17 cellular contexts compared by ENCODE assay signal in genomic region chr2:135825131-135825854, GRCh38. TPM values are rescaled to one million over a fixed set of nuclear protein-coding genes. Genes with fewer than 3 reads are reported as not detected.
DNase-seq lines count a peak whose midpoint lies in the region; ATAC-seq, FAIRE-seq and TF ChIP-seq lines count a peak whose summit lies in the region.
"Had no signal": no experiment of that assay in that cellular context is flagged by ENCODE, and none has a peak within 500 bp of the region (broad histone marks: within the 10 kb centered on the region; RNA-seq: fewer than 3 reads in every experiment).

No MANE protein-coding gene starts in this region.

- in situ Hi-C loops in K562 (cut with MboI): no loop called here
- in situ Hi-C loops in mammary epithelial cell (cut with MboI; ENCODE audit: low sequenced_read_pairs in 2 of 2): no loop called here

- H3K18ac ChIP-seq in neuronal stem cell (ENCODE audit: low read length): peak overlapping the region; percentile 44

- no peak for TF ChIP-seq EP300 in K562 (IDR thresholded peaks at IDR 0.05; ENCODE audit: low read length)

- no peak overlapping the region for H4K8ac ChIP-seq in neuronal stem cell (ENCODE audit: low read depth, low read length)

- POLR2A ChIA-PET in K562 (lab: Yijun Ruan, JAX): interaction anchor here (0.5 to 1.5 kb wide), 5 partner anchors 9 to 222 kb away, joined by 3 to 6 read pairs (median 3); no protein-coding TSS in a partner anchor

- H3K4me1 ChIP-seq in DND-41 (ENCODE audit: insufficient read depth, low read length) (peaks cover 74% of the 10 kb centered on the region), Loucy (ENCODE audit: insufficient read depth, low read length, poor library complexity, severe bottlenecking) (peaks cover 27% of the 10 kb centered on the region), K562 (replicated peaks in 1 of 2; ENCODE audit: control insufficient read depth in 2 of 2, insufficient read depth in 2 of 2, low read length in 2 of 2) (peaks cover 0 to 5% of the 10 kb centered on the region in 2 experiments; a peak in 2 of 5 replicates), neuronal stem cell (ENCODE audit: control insufficient read depth in 2 of 2, insufficient read depth in 1 of 2, low read depth in 1 of 2, low read length in 2 of 2) (peaks cover 3% of the 10 kb centered on the region in 2 donors), mammary epithelial cell (ENCODE audit: insufficient read depth, low read length) (no peaks in the 10 kb centered on the region)
- H3K4me1 ChIP-seq: tibial artery had no signal

- no peak overlapping the region for H4K91ac ChIP-seq in neuronal stem cell (ENCODE audit: low read depth, low read length, poor library complexity)

- H2BK15ac ChIP-seq in neuronal stem cell (ENCODE audit: low read length): peak overlapping the region; percentile 39

- H3F3A ChIP-seq in Loucy (ENCODE audit: low read depth): 0 out of 2 replicates have a peak, but pooled peaks cover 4% of the 10 kb centered on the region

- H4K20me1 ChIP-seq in DND-41 (ENCODE audit: insufficient read depth, low read length) (no peaks in the 10 kb centered on the region), Loucy (ENCODE audit: insufficient read depth, low read length, poor library complexity, severe bottlenecking) (no peaks in the 10 kb centered on the region), K562 (replicated peaks; ENCODE audit: control insufficient read depth, insufficient read depth, low read length) (no peaks in the 10 kb centered on the region), mammary epithelial cell (ENCODE audit: insufficient read depth, low read length) (no peaks in the 10 kb centered on the region)

- no peak overlapping the region for H3K4ac ChIP-seq in neuronal stem cell (ENCODE audit: low read length)

- H3K9me2 ChIP-seq in Loucy (replicated peaks; ENCODE audit: low read depth, low read length): no peaks in the 10 kb centered on the region

- no peak for TF ChIP-seq RAD21 in K562 (CRISPR knock-in tag; conservative IDR thresholded peaks at IDR 0.05 in 1 of 2, IDR thresholded peaks at IDR 0.05 in 1 of 2)

- TF ChIP-seq POLR2A in K562 (conservative IDR thresholded peaks at IDR 0.05): no peak

- no peaks in the 10 kb centered on the region for H3K9me1 ChIP-seq in K562 (ENCODE audit: control insufficient read depth, insufficient read depth, low read length)

- dilution Hi-C loops in mammary epithelial cell (cut with HindIII; ENCODE audit: low sequenced_read_pairs): no loop called here

- H3K27me3 ChIP-seq in DND-41 (ENCODE audit: insufficient read depth, low read length, poor library complexity): no peaks in the 10 kb centered on the region
- no peaks in the 10 kb centered on the region for H3K27me3 ChIP-seq in Loucy (ENCODE audit: insufficient read depth, low read length, poor library complexity, severe bottlenecking)
- H3K27me3 ChIP-seq in K562 (ENCODE audit: control insufficient read depth in 2 of 2, insufficient read depth in 2 of 2, low read length in 2 of 2): peaks cover 23 to 61% of the 10 kb centered on the region in 2 experiments
- H3K27me3 ChIP-seq in neuronal stem cell (ENCODE audit: control insufficient read depth in 3 of 3, insufficient read depth in 3 of 3, low read depth in 1 of 3, low read length in 3 of 3): no peaks in the 10 kb centered on the region
- H3K27me3 ChIP-seq in mammary epithelial cell (ENCODE audit: insufficient read depth, low read length): no peaks in the 10 kb centered on the region
- H3K27me3 ChIP-seq: tibial artery had no signal

- no peak overlapping the region for H3K14ac ChIP-seq in neuronal stem cell (ENCODE audit: low read length)

- TF ChIP-seq CTCF in DND-41 (IDR thresholded peaks at IDR 0.05; ENCODE audit: borderline replicate concordance, extremely low read depth, low read length, poor library complexity, severe bottlenecking): no peak
- TF ChIP-seq CTCF in Loucy (conservative IDR thresholded peaks at IDR 0.05; ENCODE audit: low read length): no peak
- no peak for TF ChIP-seq CTCF in K562 (IDR thresholded peaks at IDR 0.05 in 2 of 3, conservative IDR thresholded peaks at IDR 0.05 in 1 of 3; ENCODE audit: insufficient read depth in 2 of 3, low read depth in 1 of 3, low read length in 3 of 3)
- TF ChIP-seq CTCF in mammary epithelial cell (conservative IDR thresholded peaks at IDR 0.05 in 1 of 2, IDR thresholded peaks at IDR 0.05 in 1 of 2; ENCODE audit: extremely low read depth in 1 of 2, insufficient read depth in 1 of 2, low read depth in 1 of 2, low read length in 2 of 2): no peak

- 11% methylated on average over 16 of the region's 18 CpGs for WGBS in K562 (ENCODE audit: insufficient coverage, low coverage, missing lambda C conversion rate)
- WGBS in neuronal stem cell (ENCODE audit: extremely low coverage in 2 of 2, insufficient read length in 2 of 2, insufficient replicate concordance in 1 of 2), 2 donors: no CpG with 5 or more reads among the region's 18 CpGs
- WGBS in mammary epithelial cell (ENCODE audit: low coverage, missing lambda C conversion rate): 79% methylated on average over 14 of the region's 18 CpGs

- H3K9ac ChIP-seq in DND-41 (ENCODE audit: low read depth, low read length) (peak overlapping the region; percentile 63), Loucy (ENCODE audit: low read depth, low read length, poor library complexity, severe bottlenecking) (no peak overlapping the region), K562 (ENCODE audit: insufficient read depth in 1 of 2, low read depth in 2 of 2, low read length in 2 of 2) (peak overlapping the region in 1 of 2 experiments; percentile 29; a peak in 1 of 4 replicates), neuronal stem cell (ENCODE audit: low read depth, low read length, poor library complexity) (peak overlapping the region; percentile 26), mammary epithelial cell (ENCODE audit: insufficient read depth, low read length) (no peak overlapping the region)
- H3K9ac ChIP-seq: KMS-11 had no signal

- H3K79me2 ChIP-seq in DND-41 (ENCODE audit: insufficient read depth, low read length): peaks cover 57% of the 10 kb centered on the region
- H3K79me2 ChIP-seq in Loucy (ENCODE audit: insufficient read depth, low read length): peaks cover 13% of the 10 kb centered on the region; the same call in 1 of the 2 replicates
- no peaks in the 10 kb centered on the region for H3K79me2 ChIP-seq in K562 (ENCODE audit: control insufficient read depth, insufficient read depth, low read length)
- H3K79me2 ChIP-seq in mammary epithelial cell (ENCODE audit: insufficient read depth, low read length): no peaks in the 10 kb centered on the region

- H2AFZ ChIP-seq in DND-41 (ENCODE audit: low read depth, low read length) (peak overlapping the region; percentile 27; the same call in 1 of the 2 replicates), Loucy (ENCODE audit: low read length) (no peak overlapping the region), K562 (ENCODE audit: low read depth, low read length) (no peak overlapping the region), neuronal stem cell (ENCODE audit: low read length) (peak overlapping the region; percentile 40), mammary epithelial cell (ENCODE audit: low read depth, low read length) (no peak overlapping the region)

- peak overlapping the region; percentile 97 for H3K27ac ChIP-seq in DND-41 (ENCODE audit: low read length)
- H3K27ac ChIP-seq in K562 (ENCODE audit: extremely low read depth, low read depth, low read length): no peak overlapping the region
- H3K27ac ChIP-seq in neuronal stem cell (replicated peaks; ENCODE audit: low read length): no peak overlapping the region
- H3K27ac ChIP-seq in mammary epithelial cell (ENCODE audit: insufficient read depth, low read depth, low read length): no peak overlapping the region
- H3K27ac ChIP-seq: KMS-11, neutrophil, tibial artery had no signal

- ATAC-seq in DND-41 (ENCODE audit: insufficient read depth, low read depth) (peak; percentile 84), K562 (peak; percentile 68)

- no peak overlapping the region for H3K23ac ChIP-seq in neuronal stem cell (ENCODE audit: low read depth, low read length, poor library complexity)

- DNase-seq in DND-41 (peak; percentile 94), K562 (ENCODE audit: extremely low read depth in 1 of 4, low spot score in 3 of 4) (no peak), neuronal stem cell (ENCODE audit: low spot score) (no peak), Kasumi-1 (lab: John Stamatoyannopoulos, UW) (no peak), HTR-8/SVneo (ENCODE audit: insufficient read length, low spot score) (no peak), mammary epithelial cell (no peak)
- DNase-seq: activated CD4-positive, alpha-beta T cell treated with anti-CD3 and anti-CD28 coated beads for 4 hours; glutamatergic neuron; GOT3; NCI-H1092; stimulated activated naive CD4-positive, alpha-beta T cell treated with Interleukin-2 at 50 U/mL for 16 hours; tibial artery had no signal

- H2BK12ac ChIP-seq in neuronal stem cell (ENCODE audit: low read length): no peak overlapping the region

- CTCF ChIA-PET in K562 (lab: Yijun Ruan, JAX; ENCODE audit: low intra/inter-chr PET ratio): no interaction called here
- CTCF ChIA-PET in mammary epithelial cell (lab: Charles Lee; ENCODE audit: low non-redundant PET): no interaction called here

- no peak overlapping the region for H2AK5ac ChIP-seq in neuronal stem cell (ENCODE audit: low read depth, low read length)

- peak overlapping the region; percentile 72 for H3K4me2 ChIP-seq in DND-41 (ENCODE audit: insufficient read depth, low read length)
- peak overlapping the region; percentile 1 for H3K4me2 ChIP-seq in Loucy (ENCODE audit: low read depth, low read length, poor library complexity, severe bottlenecking)
- H3K4me2 ChIP-seq in K562 (ENCODE audit: insufficient read depth, low read length): no peak overlapping the region
- no peak overlapping the region for H3K4me2 ChIP-seq in neuronal stem cell (ENCODE audit: insufficient read depth, low read length, poor library complexity, severe bottlenecking)
- no peak overlapping the region for H3K4me2 ChIP-seq in mammary epithelial cell (ENCODE audit: insufficient read depth, low read depth, low read length)
- H3K4me2 ChIP-seq: KMS-11 had no signal

- no peak for FAIRE-seq in K562 (lab: Jason Lieb, UNC)
- no peak for FAIRE-seq in HTR-8/SVneo (lab: Jason Lieb, UNC)
- FAIRE-seq: colon, small intestine had no signal

- BruUV-seq in K562 (replicated peaks; lab: Mats Ljungman, UMichigan): no TSS peak
- no TSS peak for BruUV-seq in mammary epithelial cell (replicated peaks; lab: Mats Ljungman, UMichigan)

- no peaks in the 10 kb centered on the region for H3K79me1 ChIP-seq in neuronal stem cell (ENCODE audit: low read depth, low read length)

- peaks cover 38% of the 10 kb centered on the region for H3K36me3 ChIP-seq in DND-41 (ENCODE audit: insufficient read depth, low read length)
- H3K36me3 ChIP-seq in Loucy (ENCODE audit: insufficient read depth, low read length): no peaks in the 10 kb centered on the region
- no peaks in the 10 kb centered on the region for H3K36me3 ChIP-seq in K562 (ENCODE audit: control insufficient read depth, insufficient read depth, low read length)
- H3K36me3 ChIP-seq in neuronal stem cell (replicated peaks in 1 of 2; ENCODE audit: control insufficient read depth in 2 of 2, insufficient read depth in 2 of 2, low read length in 2 of 2): peaks cover 0 to 1% of the 10 kb centered on the region in 2 donors
- H3K36me3 ChIP-seq in mammary epithelial cell (ENCODE audit: insufficient read depth, low read length): no peaks in the 10 kb centered on the region
- H3K36me3 ChIP-seq: neutrophil, tibial artery had no signal

- H3K4me3 ChIP-seq in DND-41 (ENCODE audit: low read depth in 1 of 2, low read length in 2 of 2): peak overlapping the region in 1 of 2 experiments; percentile 47; a peak in 2 of 4 replicates
- H3K4me3 ChIP-seq in Loucy (ENCODE audit: low read length, poor library complexity, severe bottlenecking): no peak overlapping the region
- H3K4me3 ChIP-seq in K562: no peak overlapping the region
- no peak overlapping the region for H3K4me3 ChIP-seq in neuronal stem cell (ENCODE audit: low read length in 2 of 2)
- no peak overlapping the region for H3K4me3 ChIP-seq in mammary epithelial cell (replicated peaks in 1 of 3; ENCODE audit: insufficient read depth in 1 of 3, low read depth in 2 of 3, low read length in 3 of 3)
- H3K4me3 ChIP-seq: tibial artery had no signal

- H3K9me3 ChIP-seq in DND-41 (ENCODE audit: insufficient read depth, low read length, severe bottlenecking): peaks cover 9% of the 10 kb centered on the region
- H3K9me3 ChIP-seq in Loucy (ENCODE audit: insufficient read depth, low read depth, low read length): peaks cover 15% of the 10 kb centered on the region; the same call in 1 of the 2 replicates
- H3K9me3 ChIP-seq in K562 (replicated peaks; ENCODE audit: control insufficient read depth, insufficient read depth, low read depth, low read length): no peaks in the 10 kb centered on the region
- H3K9me3 ChIP-seq in neuronal stem cell (replicated peaks in 1 of 2; ENCODE audit: control insufficient read depth in 2 of 2, insufficient read depth in 1 of 2, low read depth in 1 of 2, low read length in 2 of 2): peaks cover 2 to 5% of the 10 kb centered on the region in 2 donors
- no peaks in the 10 kb centered on the region for H3K9me3 ChIP-seq in mammary epithelial cell (replicated peaks; ENCODE audit: insufficient read depth, low read length)
- H3K9me3 ChIP-seq: neutrophil, tibial artery had no signal

- H2BK120ac ChIP-seq in neuronal stem cell (ENCODE audit: low read depth, low read length): no peak overlapping the region

- intact Hi-C loops in K562 (cut with micrococcal nuclease) (no loop called here), mammary epithelial cell (cut with micrococcal nuclease) (no loop called here)

- H2BK5ac ChIP-seq in neuronal stem cell (ENCODE audit: low read length): no peak overlapping the region

RNA-seq across cellular contexts. Expression of gene LCT, which starts 11.7 kb away (rescaled TPM):
- 0.05 and 0.18 TPM in 2 replicates for total RNA-seq in K562 (2011; cell fraction: chromatin; rRNA removed; ENCODE audit: low replicate concordance)
- total RNA-seq in K562 (2011; cell fraction: nucleolus; rRNA removed): 0.13 and 0.17 TPM in 2 replicates
- 0.07 TPM in 1 of 2 replicates, not detected in the other for total RNA-seq in K562 (2011; cell fraction: nucleoplasm; rRNA removed)
- total RNA-seq in K562 (2014; rRNA removed): not detected in 2 replicates
- 0.03 and 0.04 TPM in 2 replicates for total RNA-seq in K562 (2014; rRNA removed; fragmentation: Illumina TruSeq; extraction: Trizol)
- total RNA-seq in K562 (2015; rRNA removed; fragmentation: Illumina TruSeq; extraction: Trizol): 0.04 TPM in 1 of 2 replicates, not detected in the other
- 0.04 TPM in 1 of 2 replicates, not detected in the other for total RNA-seq in K562 (2021)
- polyA plus RNA-seq in K562 (2011; rRNA removed): 0.01 and 0.03 TPM in 2 replicates
- 0.01 TPM in 1 of 2 replicates, not detected in the other for polyA plus RNA-seq in K562 (2011; cell fraction: cytosol; rRNA removed)
- polyA plus RNA-seq in K562 (2011; cell fraction: nucleus; rRNA removed): 0.04 and 0.06 TPM in 2 replicates
- polyA plus RNA-seq in K562 (2012): 0.01 and 0.03 TPM in 2 replicates
- polyA plus RNA-seq in K562 (2014; fragmentation: Illumina TruSeq; extraction: Trizol): not detected in 2 replicates
- polyA plus RNA-seq in K562 (2014; fragmentation: Nextera tagmentation; extraction: Ambion mirVana): under 1 TPM in 1 of 2 experiments, not detected in 1; 0.01 TPM
- polyA plus RNA-seq in K562 (2014; rRNA removed): 0.03 TPM in 1 of 2 replicates, not detected in the other
- polyA minus RNA-seq in K562 (2011; rRNA and poly(A)+ RNA removed): 0.06 and 0.07 TPM in 2 replicates
- not detected in 2 replicates for polyA minus RNA-seq in K562 (2011; cell fraction: cytosol; rRNA and poly(A)+ RNA removed)
- 0.11 and 0.13 TPM in 2 replicates for polyA minus RNA-seq in K562 (2011; cell fraction: nucleus; rRNA and poly(A)+ RNA removed)
- not detected for polyA plus RNA-seq in neuronal stem cell (2013, experiment 1 of 2)
- polyA plus RNA-seq in neuronal stem cell (2013, experiment 2 of 2): not detected
- total RNA-seq in mammary epithelial cell: not detected
- 0.01 TPM for polyA plus RNA-seq in mammary epithelial cell
- not detected for polyA minus RNA-seq in mammary epithelial cell

RNA-seq across cellular contexts. Expression of gene MCM6, which starts 51.0 kb away (rescaled TPM):
- 43.5 and 75.9 TPM in 2 replicates for total RNA-seq in K562 (2011; cell fraction: chromatin; rRNA removed; ENCODE audit: low replicate concordance)
- total RNA-seq in K562 (2011; cell fraction: nucleolus; rRNA removed): 25.2 and 29.7 TPM in 2 replicates
- 43.4 and 45.8 TPM in 2 replicates for total RNA-seq in K562 (2011; cell fraction: nucleoplasm; rRNA removed)
- total RNA-seq in K562 (2014; rRNA removed) (67.9 and 77.6 TPM in 2 replicates), K562 (2014; rRNA removed; fragmentation: Illumina TruSeq; extraction: Trizol) (82.4 and 95.4 TPM in 2 replicates), K562 (2015; rRNA removed; fragmentation: Illumina TruSeq; extraction: Trizol) (63.0 and 67.3 TPM in 2 replicates), K562 (2021) (105 and 112 TPM in 2 replicates), mammary epithelial cell (10 to 100 TPM; 15.2 to 39.0 TPM)
- polyA plus RNA-seq in K562 (2011; rRNA removed) (96.0 and 133 TPM in 2 replicates), K562 (2014; fragmentation: Illumina TruSeq; extraction: Trizol) (111 and 116 TPM in 2 replicates), K562 (2014; fragmentation: Nextera tagmentation; extraction: Ambion mirVana) (10 to 100 TPM; 42.6 to 53.5 TPM), K562 (2014; rRNA removed) (88.1 and 90.7 TPM in 2 replicates), mammary epithelial cell (47.1 TPM)
- 46.8 and 79.1 TPM in 2 replicates for polyA plus RNA-seq in K562 (2011; cell fraction: cytosol; rRNA removed)
- polyA plus RNA-seq in K562 (2011; cell fraction: nucleus; rRNA removed): 29.7 and 37.2 TPM in 2 replicates
- 70.0 and 85.4 TPM in 2 replicates for polyA plus RNA-seq in K562 (2012)
- polyA minus RNA-seq in K562 (2011; rRNA and poly(A)+ RNA removed): 207 and 264 TPM in 2 replicates
- polyA minus RNA-seq in K562 (2011; cell fraction: cytosol; rRNA and poly(A)+ RNA removed): 62.3 and 85.7 TPM in 2 replicates
- 24.1 and 38.8 TPM in 2 replicates for polyA minus RNA-seq in K562 (2011; cell fraction: nucleus; rRNA and poly(A)+ RNA removed)
- polyA plus RNA-seq in neuronal stem cell (2013, experiment 1 of 2): 52.8 TPM
- polyA plus RNA-seq in neuronal stem cell (2013, experiment 2 of 2): 51.8 TPM
- 65.9 TPM for polyA minus RNA-seq in mammary epithelial cell

Comparison
In these comparisons a context has a peak if more than half of its experiments do, and no peak if none do; other contexts are left out.
1. H2AFZ ChIP-seq: peak in DND-41 (single experiment) and neuronal stem cell (single experiment); none in Loucy (single experiment), K562 (single experiment) and mammary epithelial cell (single experiment).
2. H3K4me2 ChIP-seq: peak in DND-41 (single experiment) and Loucy (single experiment); none in K562 (single experiment), neuronal stem cell (single experiment) and mammary epithelial cell (single experiment).
3. H3K9ac ChIP-seq: peak in DND-41 (single experiment) and neuronal stem cell (single experiment); none in Loucy (single experiment) and mammary epithelial cell (single experiment).